Comparison of ENCODE assay signal across 1 cellular context in the genomic region with DNA sequence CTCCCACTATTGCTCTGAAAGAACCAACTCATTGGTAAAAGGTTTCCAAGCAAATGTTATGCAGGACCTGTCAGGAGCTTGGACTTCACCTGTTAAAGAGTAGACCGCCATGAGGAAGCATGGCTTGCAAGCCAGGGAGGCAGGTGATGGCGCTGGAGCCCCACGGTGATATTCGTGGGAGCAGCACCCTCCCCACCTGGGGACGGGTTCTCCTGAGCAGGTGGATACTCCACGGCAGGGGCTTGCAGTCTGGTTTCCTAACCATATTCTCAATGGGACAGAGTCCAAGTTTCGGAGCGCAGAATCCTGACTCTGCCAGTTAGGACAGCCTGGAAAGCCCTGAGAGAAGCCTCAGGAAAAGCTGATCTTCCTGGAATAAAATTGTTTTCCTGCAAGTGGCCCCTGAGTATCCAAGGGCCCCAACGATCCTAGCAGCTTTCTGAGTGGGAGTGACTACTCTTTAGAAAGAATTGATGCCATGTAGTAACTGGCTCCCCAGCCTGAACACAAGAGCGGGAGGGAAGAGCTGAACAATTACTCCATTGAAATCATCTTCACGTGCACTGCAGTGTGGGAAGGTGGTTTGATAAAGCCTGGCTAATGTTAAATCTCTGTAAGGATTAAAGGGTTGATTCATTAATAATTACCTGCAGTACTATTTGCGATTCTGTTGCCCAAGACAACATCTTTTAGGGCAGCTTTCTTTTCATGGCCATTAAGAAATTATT.
TF ChIP-seq lines count a peak whose summit lies in the region.

No MANE protein-coding gene starts in this region.

TF ChIP-seq in HepG2, 621 proteins besides CTCF, POLR2A, EP300 and RAD21 (continued from another document and continues in another):
- no peak for TF ChIP-seq ATF4 (CRISPR knock-in tag; IDR thresholded peaks at IDR 0.05)
- TF ChIP-seq FOXC1 (CRISPR knock-in tag; IDR thresholded peaks at IDR 0.05; ENCODE audit: borderline replicate concordance), result peak; percentile 57; the same call in 1 of the 2 replicates
- TF ChIP-seq HNF4G (IDR thresholded peaks at IDR 0.05; ENCODE audit: borderline replicate concordance, low read depth, low read length), result 0 out of 2 replicates have a peak, but pooled peaks have one; percentile 9
- no peak for TF ChIP-seq HNF4G (CRISPR knock-in tag; IDR thresholded peaks at IDR 0.05; ENCODE audit: borderline replicate concordance, low read depth)
- no peak for TF ChIP-seq FOXP1 (IDR thresholded peaks at IDR 0.05)
- TF ChIP-seq FOXP1 (CRISPR knock-in tag; IDR thresholded peaks at IDR 0.05), result no peak
- no peak for TF ChIP-seq NFKB2 (CRISPR knock-in tag; IDR thresholded peaks at IDR 0.05; ENCODE audit: borderline replicate concordance)
- TF ChIP-seq FOXM1 (CRISPR knock-in tag; IDR thresholded peaks at IDR 0.05), result no peak
- TF ChIP-seq HNF4A (CRISPR knock-in tag; IDR thresholded peaks at IDR 0.05), result peak; percentile 49
- no peak for TF ChIP-seq ZBTB34 (CRISPR knock-in tag; IDR thresholded peaks at IDR 0.05)
- TF ChIP-seq ZNF432 (CRISPR knock-in tag; IDR thresholded peaks at IDR 0.05; ENCODE audit: borderline replicate concordance), result no peak
- no peak for TF ChIP-seq U2AF2 (IDR thresholded peaks at IDR 0.05; ENCODE audit: low read depth, low read length)
- TF ChIP-seq ZBTB33 (CRISPR knock-in tag; IDR thresholded peaks at IDR 0.05), result peak; percentile 90
- no peak for TF ChIP-seq HOXD1 (CRISPR knock-in tag; IDR thresholded peaks at IDR 0.05)
- TF ChIP-seq LCORL (IDR thresholded peaks at IDR 0.05), result no peak
- no peak for TF ChIP-seq LCORL (CRISPR knock-in tag; IDR thresholded peaks at IDR 0.05)
- peak; percentile 74 for TF ChIP-seq ZNF687 (CRISPR knock-in tag; IDR thresholded peaks at IDR 0.05)
- TF ChIP-seq BHLHE40 (IDR thresholded peaks at IDR 0.05; ENCODE audit: low read length), result peak; percentile 75
- peak; percentile 23; the same call in 1 of the 2 replicates for TF ChIP-seq KDM5B (CRISPR knock-in tag; IDR thresholded peaks at IDR 0.05; ENCODE audit: borderline replicate concordance)
- no peak for TF ChIP-seq CREB1 (IDR thresholded peaks at IDR 0.05)
- no peak for TF ChIP-seq CREB1 (CRISPR knock-in tag; IDR thresholded peaks at IDR 0.05)
- TF ChIP-seq NCOA2 (CRISPR knock-in tag; IDR thresholded peaks at IDR 0.05), result no peak
- TF ChIP-seq ZIK1 (CRISPR knock-in tag; IDR thresholded peaks at IDR 0.05; ENCODE audit: borderline replicate concordance, low read depth), result no peak
- no peak for TF ChIP-seq MED8 (CRISPR knock-in tag; IDR thresholded peaks at IDR 0.05; ENCODE audit: insufficient replicate concordance)
- TF ChIP-seq ZNF274 (CRISPR knock-in tag; IDR thresholded peaks at IDR 0.05), result no peak
- no peak for TF ChIP-seq SMARCE1 (IDR thresholded peaks at IDR 0.05; ENCODE audit: borderline replicate concordance)
- no peak for TF ChIP-seq KMT2A (CRISPR knock-in tag; IDR thresholded peaks at IDR 0.05)
- no peak for TF ChIP-seq KDM2A (CRISPR knock-in tag; IDR thresholded peaks at IDR 0.05; ENCODE audit: borderline replicate concordance, low read depth)
- TF ChIP-seq FLYWCH1 (CRISPR knock-in tag; IDR thresholded peaks at IDR 0.05), result no peak
- no peak for TF ChIP-seq ZNF556 (CRISPR knock-in tag; IDR thresholded peaks at IDR 0.05; ENCODE audit: borderline replicate concordance)
- TF ChIP-seq, protein P1, sequence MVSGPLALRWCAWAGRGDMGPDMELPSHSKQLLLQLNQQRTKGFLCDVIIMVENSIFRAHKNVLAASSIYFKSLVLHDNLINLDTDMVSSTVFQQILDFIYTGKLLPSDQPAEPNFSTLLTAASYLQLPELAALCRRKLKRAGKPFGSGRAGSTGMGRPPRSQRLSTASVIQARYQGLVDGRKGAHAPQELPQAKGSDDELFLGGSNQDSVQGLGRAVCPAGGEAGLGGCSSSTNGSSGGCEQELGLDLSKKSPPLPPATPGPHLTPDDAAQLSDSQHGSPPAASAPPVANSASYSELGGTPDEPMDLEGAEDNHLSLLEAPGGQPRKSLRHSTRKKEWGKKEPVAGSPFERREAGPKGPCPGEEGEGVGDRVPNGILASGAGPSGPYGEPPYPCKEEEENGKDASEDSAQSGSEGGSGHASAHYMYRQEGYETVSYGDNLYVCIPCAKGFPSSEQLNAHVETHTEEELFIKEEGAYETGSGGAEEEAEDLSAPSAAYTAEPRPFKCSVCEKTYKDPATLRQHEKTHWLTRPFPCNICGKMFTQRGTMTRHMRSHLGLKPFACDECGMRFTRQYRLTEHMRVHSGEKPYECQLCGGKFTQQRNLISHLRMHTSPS (CRISPR knock-in tag; IDR thresholded peaks at IDR 0.05; ENCODE audit: low read depth), result no peak
- TF ChIP-seq ZNF292 (CRISPR knock-in tag; IDR thresholded peaks at IDR 0.05; ENCODE audit: borderline replicate concordance, low read depth), result peak; percentile 20; the same call in 1 of the 2 replicates
- TF ChIP-seq ZNF317 (CRISPR knock-in tag; IDR thresholded peaks at IDR 0.05), result no peak
- TF ChIP-seq PAXIP1 (CRISPR knock-in tag; conservative IDR thresholded peaks at IDR 0.05), result 0 out of 2 replicates have a peak, but pooled peaks have one; percentile 19
- TF ChIP-seq ZBTB14 (CRISPR knock-in tag; IDR thresholded peaks at IDR 0.05), result no peak
- no peak for TF ChIP-seq RFX5 (IDR thresholded peaks at IDR 0.05; ENCODE audit: low read depth, low read length)
- TF ChIP-seq TAF1 (CRISPR knock-in tag; IDR thresholded peaks at IDR 0.05), result no peak
- TF ChIP-seq, protein P2, sequence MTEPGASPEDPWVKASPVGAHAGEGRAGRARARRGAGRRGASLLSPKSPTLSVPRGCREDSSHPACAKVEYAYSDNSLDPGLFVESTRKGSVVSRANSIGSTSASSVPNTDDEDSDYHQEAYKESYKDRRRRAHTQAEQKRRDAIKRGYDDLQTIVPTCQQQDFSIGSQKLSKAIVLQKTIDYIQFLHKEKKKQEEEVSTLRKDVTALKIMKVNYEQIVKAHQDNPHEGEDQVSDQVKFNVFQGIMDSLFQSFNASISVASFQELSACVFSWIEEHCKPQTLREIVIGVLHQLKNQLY (CRISPR knock-in tag; IDR thresholded peaks at IDR 0.05), result no peak
- TF ChIP-seq ZKSCAN8 (CRISPR knock-in tag; IDR thresholded peaks at IDR 0.05; ENCODE audit: borderline replicate concordance), result no peak
- TF ChIP-seq ZNF20 (CRISPR knock-in tag; IDR thresholded peaks at IDR 0.05), result no peak
- peak; percentile 42; the same call in 1 of the 2 replicates for TF ChIP-seq PHF21A (CRISPR knock-in tag; IDR thresholded peaks at IDR 0.05)
- TF ChIP-seq ZNF207 (IDR thresholded peaks at IDR 0.05; ENCODE audit: borderline replicate concordance), result no peak
